In genomic region chr19:12365372-12366162, GRCh38 we compare ENCODE assay signal across 9 cellular contexts. TPM values are rescaled to one million over a fixed set of nuclear protein-coding genes. Genes with fewer than 3 reads are reported as not detected.
DNase-seq lines count a peak whose midpoint lies in the region; ATAC-seq, FAIRE-seq and TF ChIP-seq lines count a peak whose summit lies in the region.
"Had no signal": no experiment of that assay in that cellular context is flagged by ENCODE, and none has a peak within 500 bp of the region (broad histone marks: within the 10 kb centered on the region; RNA-seq: fewer than 3 reads in every experiment).

Gene ZNF442 (minus strand): TSS chr19:12365683. CDS start chr19:12363631, 2,052 bp downstream.

- H3K9me3 ChIP-seq in liver (ENCODE audit: control insufficient read depth in 4 of 4, low read length in 3 of 4): no peaks in the 10 kb centered on the region

- intact Hi-C loops in activated CD4-positive, alpha-beta memory T cell treated with anti-CD3 and anti-CD28 coated beads for 36 hours (cut with micrococcal nuclease): loop anchor here (1.0 kb wide), 3 partner anchors 34 to 163 kb away; partner anchors contain the start of gene ZNF799
- intact Hi-C loops in dorsolateral prefrontal cortex (cut with DNase I): loop anchor here (1.0 to 10.0 kb wide), 5 partner anchors 32 to 301 kb away; partner anchors contain the start of genes ZNF563 (in 2 of the 2), ZNF44 (in 1 of the 2), ZNF799 (in 1 of the 2) and ZNF844 (in 1 of the 2)

- H3K27me3 ChIP-seq in dorsolateral prefrontal cortex (no peaks in the 10 kb centered on the region), liver (ENCODE audit: control insufficient read depth in 4 of 4, insufficient read depth in 4 of 4, low read length in 3 of 4) (no peaks in the 10 kb centered on the region)

- POLR2A ChIA-PET in activated CD4-positive, alpha-beta memory T cell treated with anti-CD3 and anti-CD28 coated beads for 36 hours (lab: Charles Lee): interaction anchor here (0.9 to 2.2 kb wide), 3 partner anchors 32 to 130 kb away, joined by 3 to 19 read pairs (median 6); partner anchors contain the start of gene ZNF563

- H3K36me3 Mint-ChIP-seq in activated CD4-positive, alpha-beta memory T cell treated with anti-CD3 and anti-CD28 coated beads for 36 hours: no peaks in the 10 kb centered on the region

- H3K9ac ChIP-seq in liver (ENCODE audit: low read depth in 1 of 2, low read length in 2 of 2): peak within 1 kb of the TSS; percentile 32 to 77

- H3K27ac Mint-ChIP-seq in activated CD4-positive, alpha-beta memory T cell treated with anti-CD3 and anti-CD28 coated beads for 36 hours: peak within 1 kb of the TSS; percentile 65

- peak within 1 kb of the TSS; percentile 93 for H3K4me3 Mint-ChIP-seq in activated CD4-positive, alpha-beta memory T cell treated with anti-CD3 and anti-CD28 coated beads for 36 hours

- peaks cover 2% of the 10 kb centered on the region for H3K27me3 Mint-ChIP-seq in activated CD4-positive, alpha-beta memory T cell treated with anti-CD3 and anti-CD28 coated beads for 36 hours

- DNase-seq in NCI-H524 treated with DMSO at 0.1 percent for 48 hours (lab: John Stamatoyannopoulos, UW): peak; percentile 89
- DNase-seq in activated CD4-positive, alpha-beta memory T cell treated with anti-CD3 and anti-CD28 coated beads for 36 hours: peak; percentile 93
- peak; percentile 83 to 98 (median 96) for DNase-seq in dorsolateral prefrontal cortex
- peak; percentile 83 for DNase-seq in stimulated activated CD4-positive, alpha-beta T cell treated with anti-CD3 and anti-CD28 coated beads, Interleukin-4, amount 100 ng/mL, for 1 hour

- ATAC-seq in GM18517 (IDR thresholded peaks at IDR 0.05; ENCODE audit: unreplicated experiment): peak; percentile 86
- peak; percentile 91 for ATAC-seq in HG03095 (IDR thresholded peaks at IDR 0.05; ENCODE audit: unreplicated experiment)
- ATAC-seq: HCT116 had no signal

- CTCF ChIA-PET in activated CD4-positive, alpha-beta memory T cell treated with anti-CD3 and anti-CD28 coated beads for 36 hours (lab: Charles Lee): interaction anchor here (0.6 to 1.9 kb wide), 10 partner anchors 10 to 442 kb away, joined by 3 to 11 read pairs (median 4); partner anchors contain the start of genes ZNF136, ZNF443 and ZNF563

- H3K4me3 ChIP-seq in dorsolateral prefrontal cortex: peak within 1 kb of the TSS; percentile 68 to 97 (median 86)
- peak within 1 kb of the TSS; percentile 56 to 94 (median 73) for H3K4me3 ChIP-seq in liver (ENCODE audit: low read depth in 1 of 3, low read length in 3 of 3)

- peaks cover 16% of the 10 kb centered on the region for H3K4me1 Mint-ChIP-seq in activated CD4-positive, alpha-beta memory T cell treated with anti-CD3 and anti-CD28 coated beads for 36 hours (ENCODE audit: low read depth)

- peaks cover 0 to 14% (median 0%) of the 10 kb centered on the region in 4 donors for H3K4me1 ChIP-seq in liver (ENCODE audit: control insufficient read depth in 4 of 4, insufficient read depth in 4 of 4, low read length in 3 of 4)

- TF ChIP-seq RAD21 in liver (IDR thresholded peaks at IDR 0.05): peak; percentile 83 to 84

- H3K36me3 ChIP-seq in liver (ENCODE audit: control insufficient read depth in 4 of 4, insufficient read depth in 3 of 4, low read depth in 1 of 4, low read length in 3 of 4): no peaks in the 10 kb centered on the region

- peak; percentile 98 for FAIRE-seq in A204.1 (lab: Jason Lieb, UNC)

- H3K27ac ChIP-seq in dorsolateral prefrontal cortex (peak within 1 kb of the TSS in 57 of 59 donors; percentile 25 to 94 (median 84)), liver (ENCODE audit: low read depth in 1 of 2, low read length in 2 of 2) (peak within 1 kb of the TSS; percentile 73 to 81)

- peak; percentile 15 to 70 (median 54) for TF ChIP-seq CTCF in dorsolateral prefrontal cortex (IDR thresholded peaks at IDR 0.05 in 54 of 56, conservative IDR thresholded peaks at IDR 0.05 in 2 of 56; ENCODE audit: low read depth in 1 of 56, partially characterized antibody in 56 of 56)
- peak; percentile 65 for TF ChIP-seq CTCF in liver (IDR thresholded peaks at IDR 0.05; ENCODE audit: low read depth, low read length, missing input control)

- H3K9me3 Mint-ChIP-seq in activated CD4-positive, alpha-beta memory T cell treated with anti-CD3 and anti-CD28 coated beads for 36 hours: no peaks in the 10 kb centered on the region

- WGBS in liver: under 1% methylated on average over 38 of the region's 38 CpGs

TF ChIP-seq in liver, 16 proteins besides CTCF, POLR2A, EP300 and RAD21:
- TF ChIP-seq SP1 (IDR thresholded peaks at IDR 0.05) (peak; percentile 86), HNF4A (conservative IDR thresholded peaks at IDR 0.05) (peak; percentile 26 to 44), EGR1 (IDR thresholded peaks at IDR 0.05; ENCODE audit: low read depth in 2 of 2) (peak; percentile 13 to 55), NR2F2 (IDR thresholded peaks at IDR 0.05) (peak; percentile 91), RXRA (IDR thresholded peaks at IDR 0.05) (peak; percentile 53 to 80), GABPA (IDR thresholded peaks at IDR 0.05 in 1 of 2, conservative IDR thresholded peaks at IDR 0.05 in 1 of 2) (peak; percentile 20 to 74), FOXA2 (IDR thresholded peaks at IDR 0.05) (peak; percentile 9), JUND (IDR thresholded peaks at IDR 0.05) (no peak), ZBTB33 (IDR thresholded peaks at IDR 0.05) (peak; percentile 75), HNF4G (IDR thresholded peaks at IDR 0.05) (no peak), ATF3 (IDR thresholded peaks at IDR 0.05) (no peak), YY1 (IDR thresholded peaks at IDR 0.05) (peak; percentile 56), MAX (IDR thresholded peaks at IDR 0.05) (peak; percentile 78), REST (IDR thresholded peaks at IDR 0.05) (peak; percentile 86), TAF1 (conservative IDR thresholded peaks at IDR 0.05) (peak; percentile 89), FOXA1 (IDR thresholded peaks at IDR 0.05) (no peak)

RNA-seq across cellular contexts. Expression of gene ZNF442, which starts in this region (rescaled TPM):
- 1 to 10 TPM; 2.3 TPM for total RNA-seq in activated CD4-positive, alpha-beta memory T cell treated with anti-CD3 and anti-CD28 coated beads for 36 hours
- total RNA-seq in dorsolateral prefrontal cortex (10 to 100 TPM in 5 of 120 experiments, 1 to 10 TPM in 115; 1.8 to 12.5 (median 4.0) TPM), liver (1 to 10 TPM; 2.8 to 4.2 TPM)
- polyA plus RNA-seq in liver: under 1 TPM; 0.49 to 0.67 TPM

Comparison
In these comparisons a context has a peak if more than half of its experiments do, and no peak if none do; other contexts are left out.
1. Peak in every context shown above with its lines: DNase-seq, ATAC-seq, H3K4me3 ChIP-seq and H3K27ac ChIP-seq.